In the genomic region with DNA sequence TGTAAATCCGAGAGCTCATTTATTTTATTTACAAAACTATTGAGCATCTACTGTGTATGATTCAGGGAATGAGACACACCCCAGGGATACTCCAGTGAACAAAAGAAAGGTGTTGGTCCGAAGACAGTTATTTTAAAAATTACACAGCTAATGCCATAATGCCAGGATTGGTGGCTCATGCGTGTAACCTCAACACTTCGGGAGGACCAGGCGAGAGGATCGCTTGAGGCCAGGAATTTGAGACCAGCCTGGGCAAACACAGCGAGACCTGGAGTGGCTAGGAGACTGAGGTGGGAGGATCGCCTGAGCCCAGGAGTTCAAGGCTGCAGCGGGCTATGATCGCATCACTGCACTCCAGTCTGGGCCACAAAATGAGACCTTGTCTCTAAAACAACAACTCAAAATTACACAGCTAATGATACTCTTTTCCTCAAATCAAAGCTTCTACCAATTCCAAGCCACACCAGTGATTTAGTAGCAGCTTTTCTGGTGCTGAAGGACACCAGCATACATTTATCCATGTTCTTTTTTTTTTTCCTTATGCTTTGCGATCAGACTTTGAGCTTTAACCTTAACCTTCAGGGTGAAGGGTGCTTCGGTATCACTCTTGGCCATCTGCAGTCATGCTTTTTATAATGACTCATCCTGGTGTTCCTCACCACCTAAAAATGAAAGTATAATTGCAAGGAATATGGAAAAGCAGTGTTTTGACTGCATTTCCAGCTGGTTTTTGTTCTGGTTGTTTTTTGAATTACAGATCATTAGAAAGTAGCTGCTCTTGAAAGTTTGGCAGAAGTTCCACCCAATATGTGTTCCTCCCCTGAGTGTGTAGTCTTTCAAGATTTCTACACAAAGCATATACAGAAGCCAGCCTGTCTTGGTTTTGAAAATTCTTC, we compare ENCODE assay signal across 8 cellular contexts. TPM values are rescaled to one million over a fixed set of nuclear protein-coding genes. Genes with fewer than 3 reads are reported as not detected.
DNase-seq lines count a peak whose midpoint lies in the region; TF ChIP-seq lines count a peak whose summit lies in the region.

No MANE protein-coding gene starts in this region.

- peak overlapping the region; percentile 89 for H3K4me2 ChIP-seq in smooth muscle cell

- WGBS in smooth muscle cell (ENCODE audit: low lambda C conversion rate) = 72% methylated on average over 12 of the region's 12 CpGs

- H3K27me3 ChIP-seq in BE2C (peaks cover 25% of the 10 kb centered on the region), iPS-15b (ENCODE audit: control insufficient read depth, insufficient read depth, low read length) (peaks cover 25% of the 10 kb centered on the region), smooth muscle cell (ENCODE audit: low read depth) (peaks cover 5% of the 10 kb centered on the region)

- no peaks in the 10 kb centered on the region for H3K9me3 ChIP-seq in BE2C
- H3K9me3 ChIP-seq in iPS-15b (ENCODE audit: control insufficient read depth, insufficient read depth, low read length) = no peaks in the 10 kb centered on the region
- H3K9me3 ChIP-seq in smooth muscle cell (replicated peaks; ENCODE audit: low read depth) = no peaks in the 10 kb centered on the region

- H3K4me3 ChIP-seq in BE2C (ENCODE audit: low read depth, low read length) (peak overlapping the region; percentile 74), iPS-15b (ENCODE audit: low read depth, low read length) (peak overlapping the region; percentile 77), smooth muscle cell (peak overlapping the region; percentile 86)

- H3K36me3 ChIP-seq in BE2C (no peaks in the 10 kb centered on the region), iPS-15b (ENCODE audit: control insufficient read depth, insufficient read depth, low read length) (no peaks in the 10 kb centered on the region), smooth muscle cell (ENCODE audit: low read depth) (no peaks in the 10 kb centered on the region)

- peak overlapping the region; percentile 77 for H3K9ac ChIP-seq in iPS-15b (ENCODE audit: low read depth, low read length)
- peak overlapping the region; percentile 92 for H3K9ac ChIP-seq in smooth muscle cell (ENCODE audit: low read depth)

- peaks cover 6% of the 10 kb centered on the region for H3F3A ChIP-seq in smooth muscle cell (ENCODE audit: low read depth)

- H2AFZ ChIP-seq in smooth muscle cell (ENCODE audit: low read depth) = peak overlapping the region; percentile 90

- peak overlapping the region; percentile 81 for H3K27ac ChIP-seq in smooth muscle cell (ENCODE audit: low read depth)
- no peak overlapping the region for H3K27ac ChIP-seq in caudate nucleus (ENCODE audit: low read depth, low read length)

- DNase-seq in BE2C (no peak), HK-2 (ENCODE audit: unreplicated experiment) (peak; percentile 65), smooth muscle cell (lab: John Stamatoyannopoulos, UW; ENCODE audit: unreplicated experiment) (no peak), NCI-H1092 (lab: John Stamatoyannopoulos, UW) (no peak), caudate nucleus (lab: John Stamatoyannopoulos, UW) (no peak)
- peak; percentile 55 for DNase-seq in activated CD8-positive, alpha-beta memory T cell treated with anti-CD3 and anti-CD28 coated beads, Interleukin-2, amount 50 U/mL, for 48 hours
- no peak for DNase-seq in stimulated activated naive CD4-positive, alpha-beta T cell (lab: John Stamatoyannopoulos, UW)

- H3K4me1 ChIP-seq in BE2C (peaks cover 3% of the 10 kb centered on the region; the same call in 1 of the 2 replicates), iPS-15b (ENCODE audit: control insufficient read depth, insufficient read depth, low read length) (no peaks in the 10 kb centered on the region), smooth muscle cell (ENCODE audit: low read depth) (no peaks in the 10 kb centered on the region)

- TF ChIP-seq CTCF in BE2C (IDR thresholded peaks at IDR 0.05; ENCODE audit: low read depth, low read length) = no peak
- TF ChIP-seq CTCF in smooth muscle cell (IDR thresholded peaks at IDR 0.05; ENCODE audit: borderline replicate concordance, insufficient read depth, poor library complexity, severe bottlenecking) = no peak

- no peaks in the 10 kb centered on the region for H4K20me1 ChIP-seq in smooth muscle cell (ENCODE audit: low read depth)

- H3K79me2 ChIP-seq in smooth muscle cell (ENCODE audit: low read depth) = no peaks in the 10 kb centered on the region

RNA-seq across cellular contexts. Expression of a gene that starts 1.1 kb away (rescaled TPM):
- not detected for polyA plus RNA-seq in BE2C (2012; ENCODE audit: insufficient read depth, insufficient read length, low read depth)
- 11.4 and 16.2 TPM in 2 replicates for total RNA-seq in smooth muscle cell
- 2.6 and 3.0 TPM in 2 replicates for polyA plus RNA-seq in smooth muscle cell

RNA-seq across cellular contexts. Expression of a gene that starts 26.9 kb away (rescaled TPM):
- polyA plus RNA-seq in BE2C (2012; ENCODE audit: insufficient read depth, insufficient read length, low read depth) = 11.0 TPM
- total RNA-seq in smooth muscle cell = 2.7 and 8.1 TPM in 2 replicates
- 17.4 and 18.9 TPM in 2 replicates for polyA plus RNA-seq in smooth muscle cell

Comparison
In these comparisons a context has a peak if more than half of its experiments do, and no peak if none do; other contexts are left out.
1. DNase-seq: peak in HK-2 (single experiment) and activated CD8-positive, alpha-beta memory T cell treated with anti-CD3 and anti-CD28 coated beads, Interleukin-2, amount 50 U/mL, for 48 hours (single experiment); none in BE2C (single experiment), smooth muscle cell (single experiment), NCI-H1092 (single experiment), stimulated activated naive CD4-positive, alpha-beta T cell (0 of 6) and caudate nucleus (0 of 61).
2. Peak in every context shown above with its lines, with median percentiles within 50 percentile points of each other: H3K4me3 ChIP-seq.